1 cellular context compared by ENCODE assay signal in genomic region chr19:29662604-29663404, GRCh38.
TF ChIP-seq lines count a peak whose summit lies in the region.

No MANE protein-coding gene starts in this region.

TF ChIP-seq in HEK293, 187 proteins besides CTCF, POLR2A, EP300 and RAD21 (continued from another document):
- TF ChIP-seq, protein P1, sequence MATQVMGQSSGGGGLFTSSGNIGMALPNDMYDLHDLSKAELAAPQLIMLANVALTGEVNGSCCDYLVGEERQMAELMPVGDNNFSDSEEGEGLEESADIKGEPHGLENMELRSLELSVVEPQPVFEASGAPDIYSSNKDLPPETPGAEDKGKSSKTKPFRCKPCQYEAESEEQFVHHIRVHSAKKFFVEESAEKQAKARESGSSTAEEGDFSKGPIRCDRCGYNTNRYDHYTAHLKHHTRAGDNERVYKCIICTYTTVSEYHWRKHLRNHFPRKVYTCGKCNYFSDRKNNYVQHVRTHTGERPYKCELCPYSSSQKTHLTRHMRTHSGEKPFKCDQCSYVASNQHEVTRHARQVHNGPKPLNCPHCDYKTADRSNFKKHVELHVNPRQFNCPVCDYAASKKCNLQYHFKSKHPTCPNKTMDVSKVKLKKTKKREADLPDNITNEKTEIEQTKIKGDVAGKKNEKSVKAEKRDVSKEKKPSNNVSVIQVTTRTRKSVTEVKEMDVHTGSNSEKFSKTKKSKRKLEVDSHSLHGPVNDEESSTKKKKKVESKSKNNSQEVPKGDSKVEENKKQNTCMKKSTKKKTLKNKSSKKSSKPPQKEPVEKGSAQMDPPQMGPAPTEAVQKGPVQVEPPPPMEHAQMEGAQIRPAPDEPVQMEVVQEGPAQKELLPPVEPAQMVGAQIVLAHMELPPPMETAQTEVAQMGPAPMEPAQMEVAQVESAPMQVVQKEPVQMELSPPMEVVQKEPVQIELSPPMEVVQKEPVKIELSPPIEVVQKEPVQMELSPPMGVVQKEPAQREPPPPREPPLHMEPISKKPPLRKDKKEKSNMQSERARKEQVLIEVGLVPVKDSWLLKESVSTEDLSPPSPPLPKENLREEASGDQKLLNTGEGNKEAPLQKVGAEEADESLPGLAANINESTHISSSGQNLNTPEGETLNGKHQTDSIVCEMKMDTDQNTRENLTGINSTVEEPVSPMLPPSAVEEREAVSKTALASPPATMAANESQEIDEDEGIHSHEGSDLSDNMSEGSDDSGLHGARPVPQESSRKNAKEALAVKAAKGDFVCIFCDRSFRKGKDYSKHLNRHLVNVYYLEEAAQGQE (tag by site-specific recombination; IDR thresholded peaks at IDR 0.05), result peak; percentile 42
- no peak for TF ChIP-seq ZNF10 (tag by site-specific recombination; IDR thresholded peaks at IDR 0.05)
- peak; percentile 100 for TF ChIP-seq ZIC2 (tag by site-specific recombination; IDR thresholded peaks at IDR 0.05)
- TF ChIP-seq ZNF518A (tag by site-specific recombination; conservative IDR thresholded peaks at IDR 0.05; ENCODE audit: low read depth), result no peak
- peak; percentile 94 for TF ChIP-seq ZFHX2 (tag by site-specific recombination; conservative IDR thresholded peaks at IDR 0.05)
- TF ChIP-seq ZNF138 (tag by site-specific recombination; IDR thresholded peaks at IDR 0.05; ENCODE audit: borderline replicate concordance), result no peak
- TF ChIP-seq GLIS1 (tag by site-specific recombination; IDR thresholded peaks at IDR 0.05), result peak; percentile 88
- no peak for TF ChIP-seq ZNF214 (tag by site-specific recombination; IDR thresholded peaks at IDR 0.05; ENCODE audit: borderline replicate concordance)
- TF ChIP-seq ZNF366 (tag by site-specific recombination; conservative IDR thresholded peaks at IDR 0.05), result peak; percentile 73
- no peak for TF ChIP-seq GLI2 (tag by site-specific recombination; IDR thresholded peaks at IDR 0.05; ENCODE audit: borderline replicate concordance, low read depth)
- TF ChIP-seq ZNF529 (tag by site-specific recombination; IDR thresholded peaks at IDR 0.05; ENCODE audit: insufficient replicate concordance), result no peak
- TF ChIP-seq ZNF157 (tag by site-specific recombination; IDR thresholded peaks at IDR 0.05), result no peak; the same call in 1 of the 2 replicates
- no peak for TF ChIP-seq ZNF639 (tag by site-specific recombination; IDR thresholded peaks at IDR 0.05)
- TF ChIP-seq BCL11B (tag by site-specific recombination; IDR thresholded peaks at IDR 0.05; ENCODE audit: low read depth), result no peak
- TF ChIP-seq ZNF701 (tag by site-specific recombination; IDR thresholded peaks at IDR 0.05), result no peak
- TF ChIP-seq MZF1 (tag by site-specific recombination; IDR thresholded peaks at IDR 0.05; ENCODE audit: borderline replicate concordance), result no peak
- TF ChIP-seq ZNF169 (tag by site-specific recombination; IDR thresholded peaks at IDR 0.05), result no peak
- no peak for TF ChIP-seq ZNF211 (tag by site-specific recombination; IDR thresholded peaks at IDR 0.05; ENCODE audit: low read depth)
- TF ChIP-seq ZNF792 (tag by site-specific recombination; IDR thresholded peaks at IDR 0.05), result no peak; the same call in 1 of the 2 replicates
- TF ChIP-seq ZNF623 (tag by site-specific recombination; IDR thresholded peaks at IDR 0.05), result no peak
- peak; percentile 21; the same call in 1 of the 2 replicates for TF ChIP-seq FEZF1 (tag by site-specific recombination; IDR thresholded peaks at IDR 0.05)
- no peak for TF ChIP-seq ZNF621 (tag by site-specific recombination; IDR thresholded peaks at IDR 0.05)
- no peak for TF ChIP-seq MEIS1 (CRISPR knock-in tag; IDR thresholded peaks at IDR 0.05; ENCODE audit: borderline replicate concordance)
- no peak for TF ChIP-seq ZBTB1 (tag by site-specific recombination; IDR thresholded peaks at IDR 0.05)
- no peak for TF ChIP-seq ZNF571 (tag by site-specific recombination; IDR thresholded peaks at IDR 0.05)
- TF ChIP-seq ZNF521 (tag by site-specific recombination; IDR thresholded peaks at IDR 0.05), result no peak
- no peak; the same call in 1 of the 2 replicates for TF ChIP-seq ZNF2 (tag by site-specific recombination; IDR thresholded peaks at IDR 0.05)
- TF ChIP-seq ZBTB21 (tag by site-specific recombination; IDR thresholded peaks at IDR 0.05), result 0 out of 2 replicates have a peak, but pooled peaks have one; percentile 30
- TF ChIP-seq ZNF23 (tag by site-specific recombination; IDR thresholded peaks at IDR 0.05; ENCODE audit: borderline replicate concordance), result no peak
- TF ChIP-seq ZNF777 (tag by site-specific recombination; IDR thresholded peaks at IDR 0.05; ENCODE audit: borderline replicate concordance), result no peak
- TF ChIP-seq SP7 (tag by site-specific recombination; IDR thresholded peaks at IDR 0.05), result peak; percentile 71
- peak; percentile 48; the same call in 1 of the 2 replicates for TF ChIP-seq KLF1 (tag by site-specific recombination; IDR thresholded peaks at IDR 0.05)
- no peak for TF ChIP-seq YY1 (tag by site-specific recombination; IDR thresholded peaks at IDR 0.05)
- TF ChIP-seq ZNF184 (tag by site-specific recombination; IDR thresholded peaks at IDR 0.05), result no peak
- TF ChIP-seq ZNF266 (tag by site-specific recombination; IDR thresholded peaks at IDR 0.05; ENCODE audit: low read depth), result no peak
- TF ChIP-seq PRDM1 (tag by site-specific recombination; IDR thresholded peaks at IDR 0.05), result no peak
- no peak for TF ChIP-seq ZFP41 (tag by site-specific recombination; IDR thresholded peaks at IDR 0.05; ENCODE audit: borderline replicate concordance)
- TF ChIP-seq YY2 (tag by site-specific recombination; IDR thresholded peaks at IDR 0.05), result peak; percentile 39; the same call in 1 of the 2 replicates
- TF ChIP-seq ZNF324 (tag by site-specific recombination; IDR thresholded peaks at IDR 0.05), result no peak
- TF ChIP-seq ZNF677 (tag by site-specific recombination; IDR thresholded peaks at IDR 0.05), result no peak
- TF ChIP-seq ZNF658 (tag by site-specific recombination; IDR thresholded peaks at IDR 0.05), result no peak
- TF ChIP-seq, protein P2, sequence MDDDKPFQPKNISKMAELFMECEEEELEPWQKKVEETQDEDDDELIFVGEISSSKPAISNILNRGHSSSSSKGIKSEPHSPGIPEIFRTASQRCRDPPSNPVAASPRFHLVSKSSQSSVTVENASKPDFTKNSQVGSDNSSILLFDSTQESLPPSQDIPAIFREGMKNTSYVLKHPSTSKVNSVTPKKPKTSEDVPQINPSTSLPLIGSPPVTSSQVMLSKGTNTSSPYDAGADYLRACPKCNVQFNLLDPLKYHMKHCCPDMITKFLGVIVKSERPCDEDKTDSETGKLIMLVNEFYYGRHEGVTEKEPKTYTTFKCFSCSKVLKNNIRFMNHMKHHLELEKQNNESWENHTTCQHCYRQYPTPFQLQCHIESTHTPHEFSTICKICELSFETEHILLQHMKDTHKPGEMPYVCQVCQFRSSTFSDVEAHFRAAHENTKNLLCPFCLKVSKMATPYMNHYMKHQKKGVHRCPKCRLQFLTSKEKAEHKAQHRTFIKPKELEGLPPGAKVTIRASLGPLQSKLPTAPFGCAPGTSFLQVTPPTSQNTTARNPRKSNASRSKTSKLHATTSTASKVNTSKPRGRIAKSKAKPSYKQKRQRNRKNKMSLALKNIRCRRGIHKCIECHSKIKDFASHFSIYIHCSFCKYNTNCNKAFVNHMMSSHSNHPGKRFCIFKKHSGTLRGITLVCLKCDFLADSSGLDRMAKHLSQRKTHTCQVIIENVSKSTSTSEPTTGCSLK (tag by site-specific recombination; IDR thresholded peaks at IDR 0.05), result no peak
- TF ChIP-seq GFI1B (tag by site-specific recombination; IDR thresholded peaks at IDR 0.05), result no peak
- TF ChIP-seq ZNF629 (tag by site-specific recombination; IDR thresholded peaks at IDR 0.05), result no peak
